In genomic region chr9:21833090-21833801, GRCh38 we compare ENCODE assay signal across 11 cellular contexts. TPM values are rescaled to one million over a fixed set of nuclear protein-coding genes. Genes with fewer than 3 reads are reported as not detected.
DNase-seq lines count a peak whose midpoint lies in the region; ATAC-seq and TF ChIP-seq lines count a peak whose summit lies in the region.
"Had no signal": no experiment of that assay in that cellular context is flagged by ENCODE, and none has a peak within 500 bp of the region (broad histone marks: within the 10 kb centered on the region; RNA-seq: fewer than 3 reads in every experiment).

No MANE protein-coding gene starts in this region.

- peak overlapping the region; percentile 56; the same call in 1 of the 2 replicates for H3K4me2 ChIP-seq in HCT116 (ENCODE audit: low read length)
- no peak overlapping the region for H3K4me2 ChIP-seq in IMR-90 (ENCODE audit: low read depth, low read length)

- TF ChIP-seq POLR2A in HCT116 (IDR thresholded peaks at IDR 0.05; ENCODE audit: borderline replicate concordance, extremely low read depth, insufficient read depth, insufficient read length) (no peak), IMR-90 (IDR thresholded peaks at IDR 0.05; ENCODE audit: low read depth, low read length) (no peak), esophagus squamous epithelium (IDR thresholded peaks at IDR 0.05) (no peak), upper lobe of left lung (IDR thresholded peaks at IDR 0.05) (no peak)

- POLR2A ChIA-PET in HCT116 (lab: Charles Lee) (no interaction called here), IMR-90 (lab: Charles Lee; ENCODE audit: unreplicated experiment) (no interaction called here)

- peaks cover 8% of the 10 kb centered on the region; the same call in 1 of the 2 replicates for H3K9me1 ChIP-seq in IMR-90 (ENCODE audit: insufficient read depth, low read length)

- intact Hi-C loops in HCT116 (cut with micrococcal nuclease) (no loop called here), IMR-90 (cut with micrococcal nuclease) (loop anchor here (5.0 kb wide), 1 partner anchor 134 kb away; no protein-coding TSS in a partner anchor), esophagus squamous epithelium (cut with DNase I) (loop anchor here (10.0 kb wide), 1 partner anchor 62 kb away; no protein-coding TSS in a partner anchor)

- H3K4me3 ChIP-seq in HCT116 (replicated peaks in 1 of 2; ENCODE audit: low read depth in 1 of 2, low read length in 2 of 2) (no peak overlapping the region), IMR-90 (ENCODE audit: insufficient read depth, low read depth, low read length) (no peak overlapping the region), esophagus squamous epithelium (no peak overlapping the region), upper lobe of left lung (no peak overlapping the region)
- H3K4me3 ChIP-seq: body of pancreas, lung, SJCRH30 had no signal

- H3K27ac ChIP-seq in HCT116 (ENCODE audit: low read depth, low read length): peak overlapping the region; percentile 4; the same call in 1 of the 2 replicates
- H3K27ac ChIP-seq in IMR-90 (ENCODE audit: insufficient read depth, low read length): no peak overlapping the region
- peak overlapping the region; percentile 77 to 87 (median 81) for H3K27ac ChIP-seq in esophagus squamous epithelium
- peak overlapping the region in 2 of 4 donors; percentile 57 to 66 for H3K27ac ChIP-seq in upper lobe of left lung
- H3K27ac ChIP-seq: body of pancreas, SJCRH30 had no signal

- no peaks in the 10 kb centered on the region for H3K9me2 ChIP-seq in HCT116 (ENCODE audit: insufficient read depth)

- no peak overlapping the region; the same call in 1 of the 2 replicates for H3K14ac ChIP-seq in IMR-90 (replicated peaks; ENCODE audit: low read depth, low read length)

- no peak for DNase-seq in HCT116 (ENCODE audit: low read depth, low spot score)
- DNase-seq in IMR-90: no peak
- DNase-seq in esophagus squamous epithelium (lab: John Stamatoyannopoulos, UW): no peak
- no peak for DNase-seq in upper lobe of left lung
- DNase-seq in NCI-H2227 treated with DMSO at 0.1 percent for 48 hours (lab: John Stamatoyannopoulos, UW): no peak
- no peak for DNase-seq in NCI-H82 (lab: John Stamatoyannopoulos, UW)
- no peak for DNase-seq in A172 (ENCODE audit: low spot score)
- DNase-seq: body of pancreas, SJCRH30 had no signal

- peak overlapping the region; percentile 10; the same call in 1 of the 2 replicates for H2BK20ac ChIP-seq in IMR-90 (ENCODE audit: low read depth, low read length)

- H4K8ac ChIP-seq in IMR-90 (ENCODE audit: low read depth in 2 of 2, low read length in 2 of 2): no peak overlapping the region

- CTCF ChIA-PET in HCT116 (lab: Charles Lee) (no interaction called here), IMR-90 (lab: Yijun Ruan, JAX) (no interaction called here)

- H2BK5ac ChIP-seq in IMR-90 (ENCODE audit: low read depth, low read length, poor library complexity, severe bottlenecking): peak overlapping the region; percentile 23

- H3K23ac ChIP-seq in IMR-90 (ENCODE audit: low read depth, low read length): no peak overlapping the region

- peak overlapping the region; percentile 42; the same call in 1 of the 2 replicates for H3K4ac ChIP-seq in IMR-90 (ENCODE audit: low read depth, low read length)

- peaks cover 100% of the 10 kb centered on the region for H3K79me2 ChIP-seq in HCT116 (ENCODE audit: insufficient read depth, low read length)

- H4K91ac ChIP-seq in IMR-90 (ENCODE audit: insufficient read depth, low read depth, low read length): no peak overlapping the region

- no peak overlapping the region for H2AFZ ChIP-seq in HCT116 (ENCODE audit: low read depth, low read length, poor library complexity, severe bottlenecking)
- H2AFZ ChIP-seq in IMR-90 (replicated peaks; ENCODE audit: low read length, poor library complexity): no peak overlapping the region

- peaks cover 40% of the 10 kb centered on the region; the same call in 1 of the 2 replicates for H4K20me1 ChIP-seq in HCT116 (ENCODE audit: insufficient read depth)
- H4K20me1 ChIP-seq in IMR-90 (ENCODE audit: insufficient read depth, low read length): no peaks in the 10 kb centered on the region; the same call in 1 of the 2 replicates

- ATAC-seq in GM18858 (IDR thresholded peaks at IDR 0.05; ENCODE audit: unreplicated experiment) (peak; percentile 58), HCT116 (no peak), IMR-90 (ENCODE audit: low read depth) (no peak), upper lobe of left lung (ENCODE audit: low FRiP score in 2 of 2) (no peak)
- ATAC-seq: body of pancreas had no signal

- H2AK9ac ChIP-seq in IMR-90 (replicated peaks; ENCODE audit: low read depth, low read length, poor library complexity): no peak overlapping the region

- H3K4me1 ChIP-seq in HCT116 (ENCODE audit: control insufficient read depth in 1 of 2, insufficient read depth in 2 of 2, low read length in 2 of 2) (peaks cover 23 to 95% of the 10 kb centered on the region in 2 experiments), IMR-90 (ENCODE audit: control insufficient read depth, insufficient read depth, low read length) (peaks cover 28% of the 10 kb centered on the region), esophagus squamous epithelium (peaks cover 25 to 97% (median 50%) of the 10 kb centered on the region in 3 donors), upper lobe of left lung (peaks cover 9 to 23% (median 16%) of the 10 kb centered on the region in 4 donors)
- H3K4me1 ChIP-seq: SJCRH30 had no signal

- H3K9me3 ChIP-seq in HCT116 (ENCODE audit: control insufficient read depth in 1 of 2, insufficient read depth in 1 of 2, low read depth in 1 of 2, low read length in 2 of 2): no peaks in the 10 kb centered on the region
- no peaks in the 10 kb centered on the region for H3K9me3 ChIP-seq in IMR-90 (ENCODE audit: control insufficient read depth, insufficient read depth, low read length)
- H3K9me3 ChIP-seq in esophagus squamous epithelium: no peaks in the 10 kb centered on the region
- H3K9me3 ChIP-seq in upper lobe of left lung: no peaks in the 10 kb centered on the region
- H3K9me3 ChIP-seq: body of pancreas, SJCRH30 had no signal

- no peak overlapping the region for H3K9ac ChIP-seq in HCT116 (ENCODE audit: low read length)
- no peak overlapping the region for H3K9ac ChIP-seq in IMR-90 (ENCODE audit: low read depth, low read length)

- TF ChIP-seq RAD21 in HCT116 (IDR thresholded peaks at IDR 0.05; ENCODE audit: low read depth): no peak
- no peak for TF ChIP-seq RAD21 in IMR-90 (IDR thresholded peaks at IDR 0.05; ENCODE audit: low read length)

- dilution Hi-C loops in IMR-90 (cut with HindIII; ENCODE audit: low sequenced_read_pairs, unreplicated experiment): no loop called here

- BruUV-seq in HCT116 (replicated peaks; lab: Mats Ljungman, UMichigan) (no TSS peak), IMR-90 (replicated peaks; lab: Mats Ljungman, UMichigan) (no TSS peak)

- peak overlapping the region; percentile 25; the same call in 1 of the 2 replicates for H2AK5ac ChIP-seq in IMR-90 (ENCODE audit: low read depth, low read length)

- no peak overlapping the region for H4K5ac ChIP-seq in IMR-90 (ENCODE audit: low read depth, low read length)

- H2BK120ac ChIP-seq in IMR-90 (ENCODE audit: low read depth, low read length): 0 out of 2 replicates have a peak overlapping the region, but pooled peaks have one; percentile 22

- H2BK15ac ChIP-seq in IMR-90 (ENCODE audit: low read depth, low read length): peak overlapping the region; percentile 67; the same call in 1 of the 3 replicates

- peaks cover 71 to 84% of the 10 kb centered on the region in 2 experiments for H3K36me3 ChIP-seq in HCT116 (ENCODE audit: control insufficient read depth in 1 of 2, insufficient read depth in 2 of 2, low read length in 2 of 2)
- H3K36me3 ChIP-seq in IMR-90 (ENCODE audit: control insufficient read depth, insufficient read depth, low read length): peaks cover 16% of the 10 kb centered on the region
- peaks cover 0 to 53% (median 5%) of the 10 kb centered on the region in 3 donors for H3K36me3 ChIP-seq in esophagus squamous epithelium
- peaks cover 0 to 44% (median 13%) of the 10 kb centered on the region in 4 donors for H3K36me3 ChIP-seq in upper lobe of left lung

- H3K18ac ChIP-seq in IMR-90 (ENCODE audit: low read depth, low read length): no peak overlapping the region; the same call in 1 of the 2 replicates

- in situ Hi-C loops in IMR-90 (cut with MboI; ENCODE audit: low sequenced_read_pairs): no loop called here

- RAD21 ChIA-PET in HCT116 (lab: Charles Lee; ENCODE audit: low non-redundant PET in 1 of 2, low total read pairs in 2 of 2, uncharacterized antibody in 2 of 2, unreplicated experiment in 2 of 2): no interaction called here

- peak in 1 of 4 donors; percentile 13 for TF ChIP-seq EP300 in upper lobe of left lung (IDR thresholded peaks at IDR 0.05)

- no peak for TF ChIP-seq CTCF in HCT116 (IDR thresholded peaks at IDR 0.05 in 2 of 3, conservative IDR thresholded peaks at IDR 0.05 in 1 of 3; ENCODE audit: borderline replicate concordance in 1 of 3, insufficient read depth in 1 of 3, low read depth in 2 of 3, low read length in 2 of 3)
- TF ChIP-seq CTCF in IMR-90 (conservative IDR thresholded peaks at IDR 0.05; ENCODE audit: low read depth, low read length): no peak
- no peak for TF ChIP-seq CTCF in esophagus squamous epithelium (IDR thresholded peaks at IDR 0.05)
- no peak for TF ChIP-seq CTCF in upper lobe of left lung (IDR thresholded peaks at IDR 0.05)

- H3K79me1 ChIP-seq in IMR-90 (ENCODE audit: low read depth in 1 of 2, low read length in 2 of 2): peaks cover 40 to 67% of the 10 kb centered on the region in 2 experiments

- no peak overlapping the region for H3K56ac ChIP-seq in IMR-90 (ENCODE audit: extremely low read depth, insufficient read depth, low read length)

- no CpG with 5 or more reads among the region's 8 CpGs for WGBS in IMR-90 (ENCODE audit: extremely low coverage in 2 of 2, insufficient read length in 1 of 2), 2 experiments
- WGBS in esophagus squamous epithelium, 2 donors: 51 to 61% methylated on average over 8 of the region's 8 CpGs
- 58 to 65% methylated on average over 8 of the region's 8 CpGs for WGBS in upper lobe of left lung, 2 donors

- H3K27me3 ChIP-seq in HCT116 (ENCODE audit: insufficient read depth, low read length): no peaks in the 10 kb centered on the region
- H3K27me3 ChIP-seq in IMR-90 (ENCODE audit: control insufficient read depth, insufficient read depth, low read length): no peaks in the 10 kb centered on the region
- H3K27me3 ChIP-seq in esophagus squamous epithelium: no peaks in the 10 kb centered on the region
- H3K27me3 ChIP-seq in upper lobe of left lung: no peaks in the 10 kb centered on the region
- H3K27me3 ChIP-seq: body of pancreas, SJCRH30 had no signal

TF ChIP-seq in HCT116, 20 proteins besides CTCF, POLR2A, EP300 and RAD21 (continues in another document):
- TF ChIP-seq SIN3A (IDR thresholded peaks at IDR 0.05; ENCODE audit: low read depth): no peak

RNA-seq across cellular contexts. Expression of gene MTAP, which starts 30.8 kb away (rescaled TPM):
- total RNA-seq in HCT116 (2021; ENCODE audit: unreplicated experiment): 326 TPM
- polyA plus RNA-seq in HCT116 (2012): 76.1 and 98.0 TPM in 2 replicates
- 33.6 and 50.9 TPM in 2 replicates for total RNA-seq in IMR-90 (2012; rRNA removed)
- 14.1 and 15.7 TPM in 2 replicates for polyA plus RNA-seq in IMR-90 (2012; rRNA removed)
- 3.9 and 6.2 TPM in 2 replicates for polyA plus RNA-seq in IMR-90 (2012; cell fraction: cytosol; rRNA removed)
- 3.0 and 23.7 TPM in 2 replicates for polyA plus RNA-seq in IMR-90 (2012; cell fraction: nucleus; rRNA removed; ENCODE audit: low replicate concordance)
- 10 to 100 TPM; 16.1 to 37.4 (median 27.6) TPM for total RNA-seq in esophagus squamous epithelium
- total RNA-seq in upper lobe of left lung: 10 to 100 TPM; 10.5 to 35.0 (median 25.7) TPM
- total RNA-seq in A172 (2014; rRNA removed; shearing (Covaris generic)): not detected in 2 replicates

Comparison
In these comparisons a context has a peak if more than half of its experiments do, and no peak if none do; other contexts are left out.
1. RNA of gene MTAP, which starts 30.8 kb away (total RNA-seq): 326 TPM in HCT116 (single experiment), 33.6 to 50.9 TPM in IMR-90, 16.1 to 37.4 TPM in esophagus squamous epithelium and 10.5 to 35.0 TPM in upper lobe of left lung; not detected in A172; every median in the first group is over 10 times any median in the second.